ENCODE assay signal across 1 cellular context in the genomic region with DNA sequence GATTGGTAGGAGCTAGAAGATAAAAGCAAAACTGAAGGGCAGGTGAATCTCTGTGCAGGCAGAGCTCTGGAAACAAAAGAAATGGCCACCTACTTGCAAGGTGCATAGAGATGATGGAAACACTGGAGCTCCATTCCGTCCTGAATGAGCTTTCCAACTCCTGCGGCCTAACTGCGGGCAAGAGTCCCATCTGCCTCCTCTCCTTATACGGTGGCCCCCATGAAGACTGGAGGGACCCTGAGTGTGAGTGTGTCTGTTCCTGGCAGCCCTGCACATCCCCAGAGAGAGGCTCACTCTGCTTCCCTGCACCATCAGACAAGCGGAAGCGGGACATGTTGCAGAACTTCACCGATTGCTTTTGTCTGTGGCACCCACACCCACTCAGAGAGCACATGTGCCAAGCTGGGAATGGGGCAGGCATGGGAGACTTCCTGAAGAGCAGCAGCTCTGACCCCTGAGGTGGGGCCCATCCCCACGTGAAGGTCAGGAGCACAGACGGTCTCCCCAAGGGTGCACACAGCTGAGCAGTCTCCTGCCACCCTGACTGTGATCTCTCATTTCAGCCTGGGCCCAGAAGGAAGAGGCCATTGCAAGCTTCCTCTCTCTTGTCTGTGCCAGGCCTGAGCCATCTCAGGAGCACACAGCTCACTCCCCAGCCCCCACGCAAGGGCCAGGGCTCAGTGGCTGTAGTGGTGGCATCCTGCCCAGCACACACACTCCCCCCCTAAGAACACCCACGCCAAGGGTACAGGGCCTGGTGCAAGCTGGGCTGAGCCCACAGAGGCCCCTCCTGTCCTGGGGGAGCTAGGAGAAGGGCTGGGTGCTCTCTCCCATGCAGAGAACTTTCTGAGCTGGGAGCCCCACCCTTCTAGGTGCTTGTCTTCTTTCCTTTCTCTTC.
A peak's percentile ranks its signal among the peaks of the same experiment; 100 is the strongest.
TF ChIP-seq lines count a peak whose summit lies in the region.

No MANE protein-coding gene starts in this region.

TF ChIP-seq in HepG2, 621 proteins besides CTCF, POLR2A, EP300 and RAD21 (continued from another document and continues in another):
- TF ChIP-seq ZNF142 (CRISPR knock-in tag; IDR thresholded peaks at IDR 0.05) (no peak; the same call in 1 of the 2 replicates), ZNF547 (CRISPR knock-in tag; IDR thresholded peaks at IDR 0.05) (peak; percentile 75), YEATS4 (CRISPR knock-in tag; IDR thresholded peaks at IDR 0.05; ENCODE audit: borderline replicate concordance) (no peak; the same call in 1 of the 2 replicates), CREB1 (IDR thresholded peaks at IDR 0.05) (no peak), CREB1 (CRISPR knock-in tag; IDR thresholded peaks at IDR 0.05) (no peak), TBL1XR1 (IDR thresholded peaks at IDR 0.05; ENCODE audit: borderline replicate concordance, low read length, partially characterized antibody) (peak; percentile 17), FLYWCH1 (CRISPR knock-in tag; IDR thresholded peaks at IDR 0.05) (0 out of 2 replicates have a peak, but pooled peaks have one; percentile 22), ZBTB7B (CRISPR knock-in tag; IDR thresholded peaks at IDR 0.05) (no peak; the same call in 1 of the 2 replicates), ZNF143 (CRISPR knock-in tag; IDR thresholded peaks at IDR 0.05) (no peak), ZNF274 (CRISPR knock-in tag; IDR thresholded peaks at IDR 0.05) (peak; percentile 84), ZNF383 (CRISPR knock-in tag; IDR thresholded peaks at IDR 0.05; ENCODE audit: borderline replicate concordance) (no peak), BRD4 (CRISPR knock-in tag; IDR thresholded peaks at IDR 0.05) (no peak), CREM (IDR thresholded peaks at IDR 0.05) (no peak), CREM (CRISPR knock-in tag; IDR thresholded peaks at IDR 0.05) (no peak), RORA (CRISPR knock-in tag; IDR thresholded peaks at IDR 0.05) (no peak), RARG (CRISPR knock-in tag; IDR thresholded peaks at IDR 0.05; ENCODE audit: low read depth) (no peak), NFE2L2 (IDR thresholded peaks at IDR 0.05; ENCODE audit: low read length) (no peak), PHF5A (CRISPR knock-in tag; IDR thresholded peaks at IDR 0.05; ENCODE audit: low read depth, unreplicated experiment) (peak; percentile 46), ZNF430 (CRISPR knock-in tag; IDR thresholded peaks at IDR 0.05) (no peak), ZNF776 (CRISPR knock-in tag; IDR thresholded peaks at IDR 0.05) (peak; percentile 8; the same call in 1 of the 2 replicates), ZNF710 (CRISPR knock-in tag; IDR thresholded peaks at IDR 0.05; ENCODE audit: borderline replicate concordance) (peak; percentile 65; the same call in 1 of the 2 replicates), ZNF740 (CRISPR knock-in tag; IDR thresholded peaks at IDR 0.05) (no peak), NFIC (IDR thresholded peaks at IDR 0.05; ENCODE audit: low read length) (no peak), ZNF564 (CRISPR knock-in tag; IDR thresholded peaks at IDR 0.05) (no peak), USF2 (IDR thresholded peaks at IDR 0.05; ENCODE audit: low read depth, low read length) (no peak), USF2 (CRISPR knock-in tag; IDR thresholded peaks at IDR 0.05; ENCODE audit: borderline replicate concordance) (no peak), ARNTL (CRISPR knock-in tag; IDR thresholded peaks at IDR 0.05) (0 out of 2 replicates have a peak, but pooled peaks have one; percentile 0), ARNT (IDR thresholded peaks at IDR 0.05) (no peak), ZNF263 (CRISPR knock-in tag; IDR thresholded peaks at IDR 0.05) (no peak), ELF1 (CRISPR knock-in tag; IDR thresholded peaks at IDR 0.05) (no peak), ZNF3 (CRISPR knock-in tag; IDR thresholded peaks at IDR 0.05) (no peak), HNRNPL (IDR thresholded peaks at IDR 0.05; ENCODE audit: low read depth, low read length) (peak; percentile 93), SSRP1 (CRISPR knock-in tag; IDR thresholded peaks at IDR 0.05) (no peak; the same call in 1 of the 2 replicates), JDP2 (CRISPR knock-in tag; IDR thresholded peaks at IDR 0.05; ENCODE audit: borderline replicate concordance) (no peak), ZNF777 (CRISPR knock-in tag; IDR thresholded peaks at IDR 0.05) (no peak; the same call in 1 of the 2 replicates), RXRB (CRISPR knock-in tag; IDR thresholded peaks at IDR 0.05; ENCODE audit: borderline replicate concordance) (no peak), ZC3H4 (CRISPR knock-in tag; IDR thresholded peaks at IDR 0.05; ENCODE audit: borderline replicate concordance) (peak; percentile 65), NR2F6 (IDR thresholded peaks at IDR 0.05) (no peak), NR2F6 (CRISPR knock-in tag; IDR thresholded peaks at IDR 0.05) (no peak; the same call in 1 of the 2 replicates), ZNF180 (CRISPR knock-in tag; IDR thresholded peaks at IDR 0.05; ENCODE audit: borderline replicate concordance, low read depth) (no peak), ARNT2 (CRISPR knock-in tag; IDR thresholded peaks at IDR 0.05; ENCODE audit: low read depth) (no peak), SIN3B (IDR thresholded peaks at IDR 0.05; ENCODE audit: low read length) (no peak)
- TF ChIP-seq, protein P1, sequence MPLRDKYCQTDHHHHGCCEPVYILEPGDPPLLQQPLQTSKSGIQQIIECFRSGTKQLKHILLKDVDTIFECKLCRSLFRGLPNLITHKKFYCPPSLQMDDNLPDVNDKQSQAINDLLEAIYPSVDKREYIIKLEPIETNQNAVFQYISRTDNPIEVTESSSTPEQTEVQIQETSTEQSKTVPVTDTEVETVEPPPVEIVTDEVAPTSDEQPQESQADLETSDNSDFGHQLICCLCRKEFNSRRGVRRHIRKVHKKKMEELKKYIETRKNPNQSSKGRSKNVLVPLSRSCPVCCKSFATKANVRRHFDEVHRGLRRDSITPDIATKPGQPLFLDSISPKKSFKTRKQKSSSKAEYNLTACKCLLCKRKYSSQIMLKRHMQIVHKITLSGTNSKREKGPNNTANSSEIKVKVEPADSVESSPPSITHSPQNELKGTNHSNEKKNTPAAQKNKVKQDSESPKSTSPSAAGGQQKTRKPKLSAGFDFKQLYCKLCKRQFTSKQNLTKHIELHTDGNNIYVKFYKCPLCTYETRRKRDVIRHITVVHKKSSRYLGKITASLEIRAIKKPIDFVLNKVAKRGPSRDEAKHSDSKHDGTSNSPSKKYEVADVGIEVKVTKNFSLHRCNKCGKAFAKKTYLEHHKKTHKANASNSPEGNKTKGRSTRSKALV (CRISPR knock-in tag; IDR thresholded peaks at IDR 0.05), result no peak
- TF ChIP-seq, protein P2, sequence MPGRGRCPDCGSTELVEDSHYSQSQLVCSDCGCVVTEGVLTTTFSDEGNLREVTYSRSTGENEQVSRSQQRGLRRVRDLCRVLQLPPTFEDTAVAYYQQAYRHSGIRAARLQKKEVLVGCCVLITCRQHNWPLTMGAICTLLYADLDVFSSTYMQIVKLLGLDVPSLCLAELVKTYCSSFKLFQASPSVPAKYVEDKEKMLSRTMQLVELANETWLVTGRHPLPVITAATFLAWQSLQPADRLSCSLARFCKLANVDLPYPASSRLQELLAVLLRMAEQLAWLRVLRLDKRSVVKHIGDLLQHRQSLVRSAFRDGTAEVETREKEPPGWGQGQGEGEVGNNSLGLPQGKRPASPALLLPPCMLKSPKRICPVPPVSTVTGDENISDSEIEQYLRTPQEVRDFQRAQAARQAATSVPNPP (CRISPR knock-in tag; IDR thresholded peaks at IDR 0.05), result no peak
- TF ChIP-seq, protein P3, sequence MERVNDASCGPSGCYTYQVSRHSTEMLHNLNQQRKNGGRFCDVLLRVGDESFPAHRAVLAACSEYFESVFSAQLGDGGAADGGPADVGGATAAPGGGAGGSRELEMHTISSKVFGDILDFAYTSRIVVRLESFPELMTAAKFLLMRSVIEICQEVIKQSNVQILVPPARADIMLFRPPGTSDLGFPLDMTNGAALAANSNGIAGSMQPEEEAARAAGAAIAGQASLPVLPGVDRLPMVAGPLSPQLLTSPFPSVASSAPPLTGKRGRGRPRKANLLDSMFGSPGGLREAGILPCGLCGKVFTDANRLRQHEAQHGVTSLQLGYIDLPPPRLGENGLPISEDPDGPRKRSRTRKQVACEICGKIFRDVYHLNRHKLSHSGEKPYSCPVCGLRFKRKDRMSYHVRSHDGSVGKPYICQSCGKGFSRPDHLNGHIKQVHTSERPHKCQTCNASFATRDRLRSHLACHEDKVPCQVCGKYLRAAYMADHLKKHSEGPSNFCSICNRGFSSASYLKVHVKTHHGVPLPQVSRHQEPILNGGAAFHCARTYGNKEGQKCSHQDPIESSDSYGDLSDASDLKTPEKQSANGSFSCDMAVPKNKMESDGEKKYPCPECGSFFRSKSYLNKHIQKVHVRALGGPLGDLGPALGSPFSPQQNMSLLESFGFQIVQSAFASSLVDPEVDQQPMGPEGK (CRISPR knock-in tag; IDR thresholded peaks at IDR 0.05), result 0 out of 2 replicates have a peak, but pooled peaks have one; percentile 12
- TF ChIP-seq, protein P4, sequence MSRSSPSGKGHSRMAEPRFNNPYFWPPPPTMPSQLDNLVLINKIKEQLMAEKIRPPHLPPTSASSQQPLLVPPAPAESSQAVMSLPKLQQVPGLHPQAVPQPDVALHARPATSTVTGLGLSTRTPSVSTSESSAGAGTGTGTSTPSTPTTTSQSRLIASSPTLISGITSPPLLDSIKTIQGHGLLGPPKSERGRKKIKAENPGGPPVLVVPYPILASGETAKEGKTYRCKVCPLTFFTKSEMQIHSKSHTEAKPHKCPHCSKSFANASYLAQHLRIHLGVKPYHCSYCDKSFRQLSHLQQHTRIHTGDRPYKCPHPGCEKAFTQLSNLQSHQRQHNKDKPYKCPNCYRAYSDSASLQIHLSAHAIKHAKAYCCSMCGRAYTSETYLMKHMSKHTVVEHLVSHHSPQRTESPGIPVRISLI (CRISPR knock-in tag; IDR thresholded peaks at IDR 0.05; ENCODE audit: borderline replicate concordance), result no peak
